1 cellular context compared by ENCODE assay signal in genomic region chr14:22664261-22664660, GRCh38.
TF ChIP-seq lines count a peak whose summit lies in the region.

No MANE protein-coding gene starts in this region.

TF ChIP-seq in GM23338, 12 proteins besides CTCF, POLR2A, EP300 and RAD21 (continued from another document):
- TF ChIP-seq ZNF462 (CRISPR knock-in tag; IDR thresholded peaks at IDR 0.05) = no peak
- no peak for TF ChIP-seq ZNF331 (CRISPR knock-in tag; IDR thresholded peaks at IDR 0.05; ENCODE audit: low read depth)
- no peak for TF ChIP-seq CREB1 (CRISPR knock-in tag; IDR thresholded peaks at IDR 0.05; ENCODE audit: low read depth)
- TF ChIP-seq EZH2phosphoT487 (IDR thresholded peaks at IDR 0.05; ENCODE audit: unreplicated experiment) = no peak
- no peak for TF ChIP-seq ZNF114 (CRISPR knock-in tag; IDR thresholded peaks at IDR 0.05)
- TF ChIP-seq ETS1 (IDR thresholded peaks at IDR 0.05) = no peak
- no peak for TF ChIP-seq JUNB (IDR thresholded peaks at IDR 0.05; ENCODE audit: unreplicated experiment)
